In the genomic region with DNA sequence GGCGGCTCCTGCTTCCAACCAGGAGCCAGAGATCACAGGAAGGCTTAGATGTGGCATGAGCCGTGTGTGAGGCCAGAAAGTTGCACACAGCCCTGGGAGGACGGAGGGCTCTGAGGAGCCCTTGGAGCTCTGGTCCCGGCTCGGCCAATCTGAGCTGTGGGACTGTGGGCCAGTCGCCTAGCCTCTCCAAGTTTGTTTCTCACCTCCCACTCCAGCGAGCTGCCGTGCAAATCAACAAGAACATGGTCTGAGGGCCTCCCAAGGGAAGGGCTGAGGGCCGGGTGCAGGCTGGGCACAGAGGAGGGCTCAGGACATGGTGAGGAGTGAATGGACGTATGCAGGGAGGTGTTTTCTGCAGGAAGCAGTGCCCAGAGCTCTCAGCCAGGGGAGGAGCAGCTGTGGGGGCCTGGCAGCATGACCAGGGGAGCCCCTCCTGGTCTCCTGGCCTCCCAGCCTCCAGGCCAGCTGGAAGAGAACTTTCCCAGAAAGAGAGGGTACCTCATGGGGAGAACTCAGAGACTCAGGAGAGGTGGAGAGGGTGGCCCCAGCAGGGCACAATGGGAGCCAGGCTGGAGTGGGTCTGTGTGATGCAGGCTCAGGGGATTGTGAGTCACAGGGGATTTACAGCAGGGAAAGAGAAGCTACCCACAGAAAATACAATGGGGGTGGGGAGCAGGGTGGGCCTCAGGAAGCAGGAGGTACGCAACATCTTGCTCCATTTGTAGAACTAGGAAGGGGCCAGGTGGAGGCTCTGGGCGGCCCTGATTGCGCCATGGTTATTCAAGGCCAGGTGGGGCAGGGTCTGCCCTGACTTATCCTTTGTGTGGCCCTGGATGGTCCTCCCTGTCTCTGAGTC, we compare ENCODE assay signal across 8 cellular contexts. TPM values are rescaled to one million over a fixed set of nuclear protein-coding genes. Genes with fewer than 3 reads are reported as not detected.
A peak's percentile ranks its signal among the peaks of the same experiment; 100 is the strongest.
DNase-seq lines count a peak whose midpoint lies in the region; ATAC-seq lines count a peak whose summit lies in the region.

No MANE protein-coding gene starts in this region.

- DNase-seq in NK-92 treated with Interleukin-12 subunit alpha and Interleukin-12 subunit beta, amount 100 ng/mL, for 24 hours (lab: John Stamatoyannopoulos, UW), result peak; percentile 52
- no peak for DNase-seq in NK-92 (lab: John Stamatoyannopoulos, UW; ENCODE audit: unreplicated experiment)
- DNase-seq in MV-4-11 (lab: John Stamatoyannopoulos, UW), result peak; percentile 46
- peak; percentile 40 for DNase-seq in activated naive CD8-positive, alpha-beta T cell treated with anti-CD3 and anti-CD28 coated beads, Interleukin-2, amount 10 ng/mL, durations not matched to agents 7 days and 5 days
- peak; percentile 23 for DNase-seq in renal cortical epithelial cell (ENCODE audit: low read depth)
- no peak for DNase-seq in NCI-H1436 treated with DMSO at 0.1 percent for 48 hours (lab: John Stamatoyannopoulos, UW)
- no peak for DNase-seq in NCI-H2171 (lab: John Stamatoyannopoulos, UW)

- peak overlapping the region; percentile 21 for H3K4me3 Mint-ChIP-seq in activated naive CD8-positive, alpha-beta T cell treated with anti-CD3 and anti-CD28 coated beads, Interleukin-2, amount 10 ng/mL, durations not matched to agents 7 days and 5 days

- peak overlapping the region; percentile 98 for H3K27ac Mint-ChIP-seq in activated naive CD8-positive, alpha-beta T cell treated with anti-CD3 and anti-CD28 coated beads, Interleukin-2, amount 10 ng/mL, durations not matched to agents 7 days and 5 days

- POLR2A ChIA-PET in activated naive CD8-positive, alpha-beta T cell treated with anti-CD3 and anti-CD28 coated beads, Interleukin-2, amount 10 ng/mL, durations not matched to agents 7 days and 5 days (lab: Charles Lee), result interaction anchor here (1.1 to 2.4 kb wide), 3 partner anchors 13 to 26 kb away, joined by 4 to 7 read pairs (median 5); a partner anchor contains a TSS

- no peak for ATAC-seq in activated naive CD8-positive, alpha-beta T cell treated with anti-CD3 and anti-CD28 coated beads, Interleukin-2, amount 10 ng/mL, durations not matched to agents 7 days and 5 days (ENCODE audit: low read depth)
- ATAC-seq in HG03196 (IDR thresholded peaks at IDR 0.05; ENCODE audit: unreplicated experiment), result no peak

- peaks cover 35% of the 10 kb centered on the region for H3K36me3 Mint-ChIP-seq in activated naive CD8-positive, alpha-beta T cell treated with anti-CD3 and anti-CD28 coated beads, Interleukin-2, amount 10 ng/mL, durations not matched to agents 7 days and 5 days

- H3K27me3 Mint-ChIP-seq in activated naive CD8-positive, alpha-beta T cell treated with anti-CD3 and anti-CD28 coated beads, Interleukin-2, amount 10 ng/mL, durations not matched to agents 7 days and 5 days, result no peaks in the 10 kb centered on the region

- no peaks in the 10 kb centered on the region for H3K9me3 Mint-ChIP-seq in activated naive CD8-positive, alpha-beta T cell treated with anti-CD3 and anti-CD28 coated beads, Interleukin-2, amount 10 ng/mL, durations not matched to agents 7 days and 5 days

- H3K4me1 Mint-ChIP-seq in activated naive CD8-positive, alpha-beta T cell treated with anti-CD3 and anti-CD28 coated beads, Interleukin-2, amount 10 ng/mL, durations not matched to agents 7 days and 5 days, result peaks cover 76% of the 10 kb centered on the region

RNA-seq across cellular contexts. Expression of a gene that starts 24.8 kb away (rescaled TPM):
- total RNA-seq in activated naive CD8-positive, alpha-beta T cell treated with anti-CD3 and anti-CD28 coated beads, Interleukin-2, amount 10 ng/mL, durations not matched to agents 7 days and 5 days, result 100 to 1,000 TPM; 238 to 241 TPM
- not detected in 2 replicates for total RNA-seq in renal cortical epithelial cell

RNA-seq across cellular contexts. Expression of a gene that starts 51.2 kb away (rescaled TPM):
- 10 to 100 TPM; 18.0 to 23.4 TPM for total RNA-seq in activated naive CD8-positive, alpha-beta T cell treated with anti-CD3 and anti-CD28 coated beads, Interleukin-2, amount 10 ng/mL, durations not matched to agents 7 days and 5 days
- total RNA-seq in renal cortical epithelial cell, result 327 and 533 TPM in 2 replicates

Comparison
In these comparisons a context has a peak if more than half of its experiments do, and no peak if none do; other contexts are left out.
1. DNase-seq: peak in NK-92 treated with Interleukin-12 subunit alpha and Interleukin-12 subunit beta, amount 100 ng/mL, for 24 hours (single experiment), MV-4-11 (single experiment), activated naive CD8-positive, alpha-beta T cell treated with anti-CD3 and anti-CD28 coated beads, Interleukin-2, amount 10 ng/mL, durations not matched to agents 7 days and 5 days (single experiment) and renal cortical epithelial cell (single experiment); none in NK-92 (single experiment), NCI-H1436 treated with DMSO at 0.1 percent for 48 hours (single experiment) and NCI-H2171 (single experiment).
2. RNA of a gene that starts 24.8 kb away (total RNA-seq): 238 to 241 TPM in activated naive CD8-positive, alpha-beta T cell treated with anti-CD3 and anti-CD28 coated beads, Interleukin-2, amount 10 ng/mL, durations not matched to agents 7 days and 5 days; not detected in renal cortical epithelial cell; every median in the first group is over 100 times any median in the second.
3. RNA of a gene that starts 51.2 kb away (total RNA-seq): 327 to 533 TPM in renal cortical epithelial cell; 18.0 to 23.4 TPM in activated naive CD8-positive, alpha-beta T cell treated with anti-CD3 and anti-CD28 coated beads, Interleukin-2, amount 10 ng/mL, durations not matched to agents 7 days and 5 days; every median in the first group is over 10 times any median in the second.